12 cellular contexts compared by ENCODE assay signal in the genomic region with DNA sequence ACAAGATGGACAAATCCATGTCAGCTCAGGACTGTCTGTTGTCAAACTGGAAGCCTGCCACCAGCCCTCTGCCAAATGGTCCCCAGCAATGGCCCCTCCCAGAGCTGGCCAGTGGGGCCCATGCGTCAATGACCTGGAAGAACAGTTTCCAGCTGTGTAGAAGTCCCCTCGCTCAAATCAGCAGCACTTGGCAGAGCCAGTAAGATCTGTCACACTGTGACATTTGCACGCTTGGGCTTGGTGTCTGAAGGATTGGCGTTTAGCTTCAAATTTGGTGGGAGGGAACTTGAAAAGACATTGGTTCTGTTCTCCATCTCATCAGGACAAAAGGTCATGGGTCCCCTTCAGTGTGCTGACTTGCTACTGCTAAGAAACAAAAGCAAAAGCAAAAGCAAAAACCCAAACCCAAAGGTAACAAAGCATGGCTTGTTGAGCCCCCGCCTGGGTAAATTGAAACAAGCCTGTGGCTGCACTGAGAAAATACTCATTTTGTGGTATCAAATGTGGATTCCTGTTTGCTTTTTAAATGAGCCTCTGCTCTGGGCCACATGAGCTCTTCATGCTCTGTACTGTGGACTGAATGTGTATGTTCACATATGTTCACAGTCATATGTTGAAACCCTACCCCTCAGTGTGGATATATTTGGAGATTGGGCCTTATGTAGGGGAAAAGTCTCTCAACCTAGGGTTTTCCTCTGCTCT.
DNase-seq lines count a peak whose midpoint lies in the region; ATAC-seq, FAIRE-seq and TF ChIP-seq lines count a peak whose summit lies in the region.
"Had no signal": no experiment of that assay in that cellular context is flagged by ENCODE, and none has a peak within 500 bp of the region (broad histone marks: within the 10 kb centered on the region; RNA-seq: fewer than 3 reads in every experiment).

No MANE protein-coding gene starts in this region.

- no peaks in the 10 kb centered on the region for H3K9me3 ChIP-seq in Loucy (ENCODE audit: insufficient read depth, low read depth, low read length)
- no peaks in the 10 kb centered on the region for H3K9me3 ChIP-seq in transverse colon
- H3K9me3 ChIP-seq: colonic mucosa had no signal

- TF ChIP-seq CTCF in Loucy (conservative IDR thresholded peaks at IDR 0.05; ENCODE audit: low read length): no peak
- TF ChIP-seq CTCF in transverse colon (IDR thresholded peaks at IDR 0.05): no peak

- in situ Hi-C loops in transverse colon (cut with MboI; ENCODE audit: low pct_ligation_motif_present in 1 of 4, low pct_unique_long_range_greater_than_20kb in 1 of 4, low sequenced_read_pairs in 3 of 4): no loop called here

- intact Hi-C loops in transverse colon (cut with DNase I; ENCODE audit: low total_unique reads): no loop called here

- H3K4me3 ChIP-seq in Loucy (ENCODE audit: low read length, poor library complexity, severe bottlenecking) (no peak overlapping the region), transverse colon (no peak overlapping the region)
- H3K4me3 ChIP-seq: colonic mucosa had no signal

- no peak for FAIRE-seq in urothelium cell line (lab: Jason Lieb, UNC)

- peak overlapping the region; percentile 66; the same call in 1 of the 2 replicates for H2AFZ ChIP-seq in Loucy (ENCODE audit: low read length)

- H3K27ac ChIP-seq in transverse colon: no peak overlapping the region
- H3K27ac ChIP-seq: colonic mucosa had no signal

- H3F3A ChIP-seq in Loucy (ENCODE audit: low read depth): no peaks in the 10 kb centered on the region

- no peak for TF ChIP-seq EP300 in transverse colon (IDR thresholded peaks at IDR 0.05; ENCODE audit: low read depth)

- no peak overlapping the region for H3K4me2 ChIP-seq in Loucy (ENCODE audit: low read depth, low read length, poor library complexity, severe bottlenecking)

- TF ChIP-seq POLR2A in transverse colon (IDR thresholded peaks at IDR 0.05): no peak

- no peak overlapping the region for H3K9ac ChIP-seq in Loucy (ENCODE audit: low read depth, low read length, poor library complexity, severe bottlenecking)

- no peaks in the 10 kb centered on the region for H4K20me1 ChIP-seq in Loucy (ENCODE audit: insufficient read depth, low read length, poor library complexity, severe bottlenecking)

- H3K4me1 ChIP-seq in Loucy (ENCODE audit: insufficient read depth, low read length, poor library complexity, severe bottlenecking) (peaks cover 12% of the 10 kb centered on the region), transverse colon (peaks cover 0 to 11% (median 0%) of the 10 kb centered on the region in 4 donors)
- H3K4me1 ChIP-seq: colonic mucosa had no signal

- H3K79me2 ChIP-seq in Loucy (ENCODE audit: insufficient read depth, low read length): no peaks in the 10 kb centered on the region

- H3K9me2 ChIP-seq in Loucy (replicated peaks; ENCODE audit: low read depth, low read length): no peaks in the 10 kb centered on the region

- 75 to 82% methylated on average over 3 to 5 of the region's 5 CpGs for WGBS in transverse colon (ENCODE audit: low coverage in 1 of 2), 2 donors

- peak; percentile 58 for DNase-seq in retina
- no peak for DNase-seq in MV-4-11 (lab: John Stamatoyannopoulos, UW)
- DNase-seq in transverse colon: no peak
- no peak for DNase-seq in urothelium cell line (ENCODE audit: low spot score)
- DNase-seq: activated CD4-positive, alpha-beta T cell treated with anti-CD3 and anti-CD28 coated beads, Interleukin-2, amount 50 U/mL, for 4 hours; colonic mucosa; NCI-H2081 treated with DMSO at 0.1 percent for 48 hours; stimulated activated naive CD4-positive, alpha-beta T cell had no signal

- H3K27me3 ChIP-seq in Loucy (ENCODE audit: insufficient read depth, low read length, poor library complexity, severe bottlenecking) (no peaks in the 10 kb centered on the region), transverse colon (no peaks in the 10 kb centered on the region)
- H3K27me3 ChIP-seq: colonic mucosa had no signal

- H3K36me3 ChIP-seq in Loucy (ENCODE audit: insufficient read depth, low read length) (no peaks in the 10 kb centered on the region), transverse colon (no peaks in the 10 kb centered on the region)
- H3K36me3 ChIP-seq: colonic mucosa had no signal

- ATAC-seq in GM19395 (IDR thresholded peaks at IDR 0.05; ENCODE audit: unreplicated experiment) (peak; percentile 93), HG02763 (IDR thresholded peaks at IDR 0.05; ENCODE audit: unreplicated experiment) (peak; percentile 84), GM21360 (IDR thresholded peaks at IDR 0.05; ENCODE audit: unreplicated experiment) (no peak)
